In genomic region chr7:18357691-18358090, GRCh38 we compare ENCODE assay signal across 9 cellular contexts.
DNase-seq lines count a peak whose midpoint lies in the region; ATAC-seq and TF ChIP-seq lines count a peak whose summit lies in the region.
"Had no signal": no experiment of that assay in that cellular context is flagged by ENCODE, and none has a peak within 500 bp of the region (broad histone marks: within the 10 kb centered on the region; RNA-seq: fewer than 3 reads in every experiment).

No MANE protein-coding gene starts in this region.

- H2AK5ac ChIP-seq in neuronal stem cell (ENCODE audit: low read depth, low read length) = no peak overlapping the region

- no peak overlapping the region for H4K8ac ChIP-seq in neuronal stem cell (ENCODE audit: low read depth, low read length)

- ATAC-seq in GM19467 (IDR thresholded peaks at IDR 0.05; ENCODE audit: unreplicated experiment) = no peak

- POLR2A ChIA-PET in RWPE1 (lab: Yijun Ruan, JAX; ENCODE audit: low non-redundant PET) = no interaction called here

- no peaks in the 10 kb centered on the region for H3K36me3 ChIP-seq in neuronal stem cell (replicated peaks in 1 of 2; ENCODE audit: control insufficient read depth in 2 of 2, insufficient read depth in 2 of 2, low read length in 2 of 2)

- H3K4me3 ChIP-seq in neuronal stem cell (ENCODE audit: low read length in 2 of 2) = no peak overlapping the region

- H3K9me3 Mint-ChIP-seq in activated naive CD8-positive, alpha-beta T cell treated with anti-CD3 and anti-CD28 coated beads for 36 hours = no peaks in the 10 kb centered on the region

- H2BK12ac ChIP-seq in neuronal stem cell (ENCODE audit: low read length) = no peak overlapping the region

- no peak overlapping the region for H4K91ac ChIP-seq in neuronal stem cell (ENCODE audit: low read depth, low read length, poor library complexity)

- H3K4ac ChIP-seq in neuronal stem cell (ENCODE audit: low read length) = no peak overlapping the region

- peak; percentile 26 for TF ChIP-seq CTCF in RWPE1 (conservative IDR thresholded peaks at IDR 0.05; ENCODE audit: low read depth)

- no peaks in the 10 kb centered on the region for H3K4me1 Mint-ChIP-seq in activated naive CD8-positive, alpha-beta T cell treated with anti-CD3 and anti-CD28 coated beads for 36 hours

- no peak overlapping the region for H3K14ac ChIP-seq in neuronal stem cell (ENCODE audit: low read length)

- no peaks in the 10 kb centered on the region for H3K27me3 ChIP-seq in neuronal stem cell (ENCODE audit: control insufficient read depth in 3 of 3, insufficient read depth in 3 of 3, low read depth in 1 of 3, low read length in 3 of 3)

- H3K9ac ChIP-seq in neuronal stem cell (ENCODE audit: low read depth, low read length, poor library complexity) = no peak overlapping the region

- no peak overlapping the region for H3K27ac Mint-ChIP-seq in activated naive CD8-positive, alpha-beta T cell treated with anti-CD3 and anti-CD28 coated beads for 36 hours

- H3K23ac ChIP-seq in neuronal stem cell (ENCODE audit: low read depth, low read length, poor library complexity) = no peak overlapping the region

- H3K4me2 ChIP-seq in neuronal stem cell (ENCODE audit: insufficient read depth, low read length, poor library complexity, severe bottlenecking) = no peak overlapping the region

- H3K9me3 ChIP-seq in neuronal stem cell (replicated peaks in 1 of 2; ENCODE audit: control insufficient read depth in 2 of 2, insufficient read depth in 1 of 2, low read depth in 1 of 2, low read length in 2 of 2) = no peaks in the 10 kb centered on the region

- H3K27ac ChIP-seq in RWPE1 (no peak overlapping the region), neuronal stem cell (replicated peaks; ENCODE audit: low read length) (no peak overlapping the region)

- no peaks in the 10 kb centered on the region for H3K36me3 Mint-ChIP-seq in activated naive CD8-positive, alpha-beta T cell treated with anti-CD3 and anti-CD28 coated beads for 36 hours

- CTCF ChIA-PET in RWPE1 (lab: Yijun Ruan, JAX) = interaction anchor here (0.6 to 0.9 kb wide), 4 partner anchors 216 to 1115 kb away, joined by 3 to 5 read pairs (median 4); no protein-coding TSS in a partner anchor

- H2BK5ac ChIP-seq in neuronal stem cell (ENCODE audit: low read length) = no peak overlapping the region

- H3K4me3 Mint-ChIP-seq in activated naive CD8-positive, alpha-beta T cell treated with anti-CD3 and anti-CD28 coated beads for 36 hours = no peak overlapping the region

- H3K4me1 ChIP-seq in neuronal stem cell (ENCODE audit: control insufficient read depth in 2 of 2, insufficient read depth in 1 of 2, low read depth in 1 of 2, low read length in 2 of 2) = no peaks in the 10 kb centered on the region

- H3K27me3 Mint-ChIP-seq in activated naive CD8-positive, alpha-beta T cell treated with anti-CD3 and anti-CD28 coated beads for 36 hours = peaks cover under 1% of the 10 kb centered on the region

- H3K79me1 ChIP-seq in neuronal stem cell (ENCODE audit: low read depth, low read length) = no peaks in the 10 kb centered on the region

- no peak overlapping the region for H2BK120ac ChIP-seq in neuronal stem cell (ENCODE audit: low read depth, low read length)

- H2BK15ac ChIP-seq in neuronal stem cell (ENCODE audit: low read length) = no peak overlapping the region

- WGBS in neuronal stem cell (ENCODE audit: extremely low coverage in 2 of 2, insufficient read length in 2 of 2, insufficient replicate concordance in 1 of 2), 2 donors = no CpG with 5 or more reads among the region's 1 CpG

- no peak overlapping the region for H3K18ac ChIP-seq in neuronal stem cell (ENCODE audit: low read length)

- peak; percentile 43 for DNase-seq in EH (ENCODE audit: low read depth)
- peak; percentile 45 for DNase-seq in HCEC 1CT
- peak; percentile 24 for DNase-seq in RWPE1 (ENCODE audit: low spot score)
- peak; percentile 45 for DNase-seq in kidney tubule cell (ENCODE audit: low spot score)
- DNase-seq in activated naive CD8-positive, alpha-beta T cell treated with anti-CD3 and anti-CD28 coated beads for 36 hours = no peak
- no peak for DNase-seq in neuronal stem cell (ENCODE audit: low spot score)
- DNase-seq in DMS153 (lab: John Stamatoyannopoulos, UW) = no peak
- DNase-seq: T-helper 1 cell had no signal

- H2AFZ ChIP-seq in neuronal stem cell (ENCODE audit: low read length) = no peak overlapping the region

Comparison
In these comparisons a context has a peak if more than half of its experiments do, and no peak if none do; other contexts are left out.
1. DNase-seq: peak in EH (single experiment), HCEC 1CT (single experiment), RWPE1 (single experiment) and kidney tubule cell (single experiment); none in activated naive CD8-positive, alpha-beta T cell treated with anti-CD3 and anti-CD28 coated beads for 36 hours (single experiment), neuronal stem cell (single experiment) and DMS153 (single experiment).